Comparison of ENCODE assay signal across 8 cellular contexts in genomic region chr1:34983700-34984355, GRCh38. TPM values are rescaled to one million over a fixed set of nuclear protein-coding genes. Genes with fewer than 3 reads are reported as not detected.
DNase-seq lines count a peak whose midpoint lies in the region; ATAC-seq and TF ChIP-seq lines count a peak whose summit lies in the region.

No MANE protein-coding gene starts in this region.

- H2AK9ac ChIP-seq in IMR-90 (replicated peaks; ENCODE audit: low read depth, low read length, poor library complexity) = peak overlapping the region; percentile 91

- H3K9me1 ChIP-seq in IMR-90 (ENCODE audit: insufficient read depth, low read length) = peaks cover 12% of the 10 kb centered on the region; the same call in 1 of the 2 replicates

- in situ Hi-C loops in IMR-90 (cut with MboI; ENCODE audit: low sequenced_read_pairs) = no loop called here
- in situ Hi-C loops in brain microvascular endothelial cell (cut with HindIII; ENCODE audit: low pct_ligation_motif_present, low sequenced_read_pairs) = loop anchor here (25.0 kb wide), 1 partner anchor 128 kb away; no protein-coding TSS in a partner anchor

- POLR2A ChIA-PET in IMR-90 (lab: Charles Lee; ENCODE audit: unreplicated experiment) = interaction anchor here (0.7 kb wide), 1 partner anchor 13 kb away, joined by 3 read pairs; no protein-coding TSS in a partner anchor

- H2BK20ac ChIP-seq in IMR-90 (ENCODE audit: low read depth, low read length) = no peak overlapping the region

- H2BK15ac ChIP-seq in IMR-90 (ENCODE audit: low read depth, low read length) = 0 out of 3 replicates have a peak overlapping the region, but pooled peaks have one; percentile 19

- WGBS in IMR-90 (ENCODE audit: extremely low coverage in 2 of 2, insufficient read length in 1 of 2), 2 experiments = 72% methylated on average over 2 of the region's 4 CpGs; no CpG with 5 or more reads in 1 of the 2 experiments

- peak overlapping the region; percentile 81 for H4K5ac ChIP-seq in IMR-90 (ENCODE audit: low read depth, low read length)

- peak overlapping the region; percentile 16 for H2BK120ac ChIP-seq in IMR-90 (ENCODE audit: low read depth, low read length)

- H3K4me3 ChIP-seq in ACC112 (ENCODE audit: low read depth, low read length) = peak overlapping the region; percentile 99
- peak overlapping the region; percentile 68 for H3K4me3 ChIP-seq in IMR-90 (ENCODE audit: insufficient read depth, low read depth, low read length)
- peak overlapping the region; percentile 77 for H3K4me3 ChIP-seq in brain microvascular endothelial cell (ENCODE audit: low read depth, low read length)
- peak overlapping the region; percentile 75 to 84 for H3K4me3 ChIP-seq in mucosa of rectum (ENCODE audit: low read length in 2 of 2)

- H3K27ac ChIP-seq in ACC112 (ENCODE audit: low read depth, low read length) = peak overlapping the region; percentile 66
- peak overlapping the region; percentile 92 for H3K27ac ChIP-seq in IMR-90 (ENCODE audit: insufficient read depth, low read length)
- peak overlapping the region; percentile 68 for H3K27ac ChIP-seq in brain microvascular endothelial cell
- peak overlapping the region; percentile 81 to 87 for H3K27ac ChIP-seq in mucosa of rectum (ENCODE audit: low read depth in 2 of 2, low read length in 2 of 2)

- H3K27me3 ChIP-seq in ACC112 (ENCODE audit: insufficient read depth, low read length) (no peaks in the 10 kb centered on the region), IMR-90 (ENCODE audit: control insufficient read depth, insufficient read depth, low read length) (no peaks in the 10 kb centered on the region), brain microvascular endothelial cell (replicated peaks) (no peaks in the 10 kb centered on the region), mucosa of rectum (ENCODE audit: control insufficient read depth in 2 of 2, insufficient read depth in 2 of 2, low read length in 2 of 2) (no peaks in the 10 kb centered on the region)

- H3K23ac ChIP-seq in IMR-90 (ENCODE audit: low read depth, low read length) = peak overlapping the region; percentile 83; the same call in 1 of the 2 replicates

- peak overlapping the region; percentile 78 for H3K18ac ChIP-seq in IMR-90 (ENCODE audit: low read depth, low read length)

- TF ChIP-seq POLR2A in IMR-90 (IDR thresholded peaks at IDR 0.05; ENCODE audit: low read depth, low read length) = no peak; the same call in 1 of the 2 replicates

- peak overlapping the region; percentile 97 for H3K9ac ChIP-seq in IMR-90 (ENCODE audit: low read depth, low read length)
- peak overlapping the region; percentile 84 to 95 for H3K9ac ChIP-seq in mucosa of rectum (ENCODE audit: low read depth in 1 of 2, low read length in 2 of 2)

- H4K91ac ChIP-seq in IMR-90 (ENCODE audit: insufficient read depth, low read depth, low read length) = peak overlapping the region; percentile 75

- DNase-seq in IMR-90 = peak; percentile 17
- no peak for DNase-seq in brain microvascular endothelial cell
- no peak for DNase-seq in NCI-H2227 treated with DMSO at 0.1 percent for 48 hours (lab: John Stamatoyannopoulos, UW)
- no peak for DNase-seq in NCI-H2196 (lab: John Stamatoyannopoulos, UW; ENCODE audit: unreplicated experiment)

- H3K14ac ChIP-seq in IMR-90 (replicated peaks; ENCODE audit: low read depth, low read length) = peak overlapping the region; percentile 83

- ATAC-seq in IMR-90 (ENCODE audit: low read depth) = no peak
- no peak for ATAC-seq in GM18867 (IDR thresholded peaks at IDR 0.05; ENCODE audit: unreplicated experiment)
- no peak for ATAC-seq in HG03175 (IDR thresholded peaks at IDR 0.05; ENCODE audit: unreplicated experiment)

- TF ChIP-seq CTCF in IMR-90 (conservative IDR thresholded peaks at IDR 0.05; ENCODE audit: low read depth, low read length) (no peak), brain microvascular endothelial cell (IDR thresholded peaks at IDR 0.05; ENCODE audit: low read depth, low read length, missing control alignments) (no peak)

- dilution Hi-C loops in IMR-90 (cut with HindIII; ENCODE audit: low sequenced_read_pairs, unreplicated experiment) = no loop called here

- TF ChIP-seq RAD21 in IMR-90 (IDR thresholded peaks at IDR 0.05; ENCODE audit: low read length) = no peak

- peak overlapping the region; percentile 90 for H3K56ac ChIP-seq in IMR-90 (ENCODE audit: extremely low read depth, insufficient read depth, low read length)

- CTCF ChIA-PET in IMR-90 (lab: Yijun Ruan, JAX) = interaction anchor here (1.8 kb wide), 1 partner anchor 131 kb away, joined by 8 read pairs; no protein-coding TSS in a partner anchor

- peak overlapping the region; percentile 77 for H2AK5ac ChIP-seq in IMR-90 (ENCODE audit: low read depth, low read length)

- H3K36me3 ChIP-seq in ACC112 (ENCODE audit: insufficient read depth, low read length) = peaks cover 16% of the 10 kb centered on the region
- H3K36me3 ChIP-seq in IMR-90 (ENCODE audit: control insufficient read depth, insufficient read depth, low read length) = no peaks in the 10 kb centered on the region; the same call in 1 of the 2 replicates
- H3K36me3 ChIP-seq in brain microvascular endothelial cell (replicated peaks) = peaks cover 5% of the 10 kb centered on the region
- H3K36me3 ChIP-seq in mucosa of rectum (ENCODE audit: control insufficient read depth in 2 of 2, insufficient read depth in 2 of 2, low read length in 2 of 2) = peaks cover 12 to 14% of the 10 kb centered on the region in 2 donors

- H2BK5ac ChIP-seq in IMR-90 (ENCODE audit: low read depth, low read length, poor library complexity, severe bottlenecking) = peak overlapping the region; percentile 78

- H3K9me3 ChIP-seq in IMR-90 (ENCODE audit: control insufficient read depth, insufficient read depth, low read length) (no peaks in the 10 kb centered on the region), mucosa of rectum (ENCODE audit: control insufficient read depth in 2 of 2, low read length in 2 of 2) (no peaks in the 10 kb centered on the region)

- H4K8ac ChIP-seq in IMR-90 (ENCODE audit: low read depth in 2 of 2, low read length in 2 of 2) = peak overlapping the region; percentile 83 to 98

- intact Hi-C loops in IMR-90 (cut with micrococcal nuclease) = loop anchor here (2.0 to 10.0 kb wide), 4 partner anchors 59 to 197 kb away; partner anchors contain the start of gene SMIM12

- H2AFZ ChIP-seq in ACC112 (ENCODE audit: low read length, unreplicated experiment) (no peak overlapping the region), IMR-90 (replicated peaks; ENCODE audit: low read length, poor library complexity) (peak overlapping the region; percentile 91)

- BruUV-seq in IMR-90 (replicated peaks; lab: Mats Ljungman, UMichigan) = no TSS peak

- H3K79me1 ChIP-seq in IMR-90 (ENCODE audit: low read depth in 1 of 2, low read length in 2 of 2) = peaks cover 33 to 42% of the 10 kb centered on the region in 2 experiments; a peak in 3 of 4 replicates

- H4K20me1 ChIP-seq in IMR-90 (ENCODE audit: insufficient read depth, low read length) = no peaks in the 10 kb centered on the region

- H3K4ac ChIP-seq in IMR-90 (ENCODE audit: low read depth, low read length) = peak overlapping the region; percentile 88

- H3K4me2 ChIP-seq in IMR-90 (ENCODE audit: low read depth, low read length) = peak overlapping the region; percentile 88

- H3K4me1 ChIP-seq in ACC112 (ENCODE audit: control insufficient read depth, insufficient read depth, low read length, unreplicated experiment) (peaks cover 33% of the 10 kb centered on the region), IMR-90 (ENCODE audit: control insufficient read depth, insufficient read depth, low read length) (peaks cover 10% of the 10 kb centered on the region), mucosa of rectum (ENCODE audit: control insufficient read depth in 2 of 2, insufficient read depth in 2 of 2, low read length in 2 of 2) (peaks cover 9 to 13% of the 10 kb centered on the region in 2 donors)

- peaks cover 30% of the 10 kb centered on the region for H3K79me2 ChIP-seq in ACC112 (ENCODE audit: control insufficient read depth, insufficient read depth, low read length, unreplicated experiment)

TF ChIP-seq in IMR-90, 13 proteins besides CTCF, POLR2A, EP300 and RAD21 (continues in another document):
- TF ChIP-seq MAZ (IDR thresholded peaks at IDR 0.05; ENCODE audit: borderline replicate concordance, low read depth, low read length) (no peak; the same call in 1 of the 2 replicates), CEBPB (IDR thresholded peaks at IDR 0.05; ENCODE audit: low read depth, low read length) (no peak), FOS (IDR thresholded peaks at IDR 0.05; ENCODE audit: low read depth, low read length) (no peak), NFE2L2 (IDR thresholded peaks at IDR 0.05; ENCODE audit: low read depth, low read length) (no peak), MXI1 (IDR thresholded peaks at IDR 0.05; ENCODE audit: borderline replicate concordance, low read depth, low read length) (no peak), SMC3 (IDR thresholded peaks at IDR 0.05; ENCODE audit: low read depth, low read length) (no peak), USF2 (IDR thresholded peaks at IDR 0.05; ENCODE audit: low read depth, low read length) (no peak), RCOR1 (IDR thresholded peaks at IDR 0.05; ENCODE audit: insufficient replicate concordance, low read length) (no peak), CHD1 (IDR thresholded peaks at IDR 0.05; ENCODE audit: low read depth, low read length) (no peak), RFX5 (IDR thresholded peaks at IDR 0.05; ENCODE audit: low read depth, low read length) (no peak), BHLHE40 (IDR thresholded peaks at IDR 0.05; ENCODE audit: low read depth, low read length) (no peak)

RNA-seq across cellular contexts. Expression of gene TMEM35B, which starts 1.3 kb away (rescaled TPM):
- total RNA-seq in IMR-90 (2012; rRNA removed) = 19.7 and 20.0 TPM in 2 replicates
- 20.4 and 22.4 TPM in 2 replicates for polyA plus RNA-seq in IMR-90 (2012; rRNA removed)
- polyA plus RNA-seq in IMR-90 (2012; cell fraction: cytosol; rRNA removed) = 25.5 and 34.7 TPM in 2 replicates
- 7.4 and 8.0 TPM in 2 replicates for polyA plus RNA-seq in IMR-90 (2012; cell fraction: nucleus; rRNA removed; ENCODE audit: low replicate concordance)

RNA-seq across cellular contexts. Expression of gene ZMYM6, which starts 47.9 kb away (rescaled TPM):
- total RNA-seq in IMR-90 (2012; rRNA removed) = 5.7 and 9.7 TPM in 2 replicates
- 7.2 and 7.7 TPM in 2 replicates for polyA plus RNA-seq in IMR-90 (2012; rRNA removed)
- 0.54 and 0.76 TPM in 2 replicates for polyA plus RNA-seq in IMR-90 (2012; cell fraction: cytosol; rRNA removed)
- 10.2 and 30.9 TPM in 2 replicates for polyA plus RNA-seq in IMR-90 (2012; cell fraction: nucleus; rRNA removed; ENCODE audit: low replicate concordance)

RNA-seq across cellular contexts. Expression of gene DLGAP3, which starts 54.4 kb away (rescaled TPM):
- total RNA-seq in IMR-90 (2012; rRNA removed) = not detected in 2 replicates
- polyA plus RNA-seq in IMR-90 (2012; rRNA removed) = 0.02 and 0.10 TPM in 2 replicates
- polyA plus RNA-seq in IMR-90 (2012; cell fraction: cytosol; rRNA removed) = 0.03 TPM in 2 replicates
- polyA plus RNA-seq in IMR-90 (2012; cell fraction: nucleus; rRNA removed; ENCODE audit: low replicate concordance) = 0.01 and 0.09 TPM in 2 replicates
